1 cellular context compared by ENCODE assay signal in the genomic region with DNA sequence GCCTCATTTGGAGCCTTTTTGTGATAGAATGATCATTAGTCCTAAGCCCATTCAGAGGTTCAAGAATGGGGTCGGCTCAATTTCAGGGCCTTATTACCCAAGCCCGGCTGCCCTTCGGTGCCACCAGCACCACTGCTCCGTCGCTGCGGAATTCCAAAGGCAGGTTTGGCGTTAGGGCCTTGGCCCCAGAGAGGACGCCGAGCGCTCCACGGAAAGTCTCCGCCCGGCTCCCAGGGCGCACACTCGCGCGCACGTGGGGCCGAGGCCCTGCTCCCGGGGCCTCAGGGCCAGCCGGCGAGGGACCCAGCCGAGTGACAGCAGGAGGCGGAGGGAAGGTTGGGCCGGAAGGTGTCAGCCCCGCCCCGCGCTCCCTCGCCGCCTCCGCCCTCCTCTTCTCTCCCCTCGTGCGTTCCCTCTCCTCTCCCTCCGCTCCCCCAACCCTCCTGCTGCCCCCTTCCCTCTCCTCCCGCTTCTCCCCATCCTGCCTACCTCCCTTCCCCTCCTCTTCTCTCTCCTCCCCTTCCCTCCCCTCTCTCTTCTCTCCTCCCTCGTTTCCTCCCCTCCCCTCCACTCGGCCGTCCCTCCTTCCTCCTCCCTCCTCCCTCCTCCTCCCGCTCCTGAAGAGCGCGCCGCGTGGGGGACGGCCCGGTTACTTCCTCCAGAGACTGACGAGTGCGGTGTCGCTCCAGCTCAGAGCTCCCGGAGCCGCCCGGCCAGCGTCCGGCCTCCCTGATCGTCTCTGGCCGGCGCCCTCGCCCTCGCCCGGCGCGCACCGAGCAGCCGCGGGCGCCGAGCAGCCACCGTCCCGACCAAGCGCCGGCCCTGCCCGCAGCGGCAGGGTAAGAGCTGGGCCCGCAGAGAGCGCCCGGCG.
TF ChIP-seq lines count a peak whose summit lies in the region.

A gene (plus strand): TSS at position 648 of the 871 bp plus-strand sequence. CDS start 4,106 bp downstream, outside the sequence.

TF ChIP-seq in HepG2, 621 proteins besides CTCF, POLR2A, EP300 and RAD21 (continued from another document and continues in another):
- TF ChIP-seq HOXA7 (CRISPR knock-in tag; IDR thresholded peaks at IDR 0.05) (no peak), ARHGAP35 (CRISPR knock-in tag; IDR thresholded peaks at IDR 0.05; ENCODE audit: borderline replicate concordance) (0 out of 2 replicates have a peak, but pooled peaks have one; percentile 36), ZNF510 (CRISPR knock-in tag; IDR thresholded peaks at IDR 0.05; ENCODE audit: low read depth) (0 out of 2 replicates have a peak, but pooled peaks have one; percentile 61), ELF3 (CRISPR knock-in tag; IDR thresholded peaks at IDR 0.05) (peak; percentile 83), ZNF543 (CRISPR knock-in tag; IDR thresholded peaks at IDR 0.05) (peak; percentile 86; the same call in 1 of the 2 replicates), SRF (IDR thresholded peaks at IDR 0.05; ENCODE audit: low read depth, low read length) (no peak), HIVEP1 (CRISPR knock-in tag; IDR thresholded peaks at IDR 0.05) (peak; percentile 77; the same call in 1 of the 2 replicates), POLR2AphosphoS5 (IDR thresholded peaks at IDR 0.05; ENCODE audit: low read depth, low read length) (peak; percentile 94), ZMYM4 (CRISPR knock-in tag; IDR thresholded peaks at IDR 0.05) (peak; percentile 91), ZBTB38 (CRISPR knock-in tag; IDR thresholded peaks at IDR 0.05) (peak; percentile 95; the same call in 1 of the 2 replicates), RCOR2 (CRISPR knock-in tag; IDR thresholded peaks at IDR 0.05) (no peak), MED1 (CRISPR knock-in tag; IDR thresholded peaks at IDR 0.05) (0 out of 2 replicates have a peak, but pooled peaks have one; percentile 49), KLF15 (CRISPR knock-in tag; IDR thresholded peaks at IDR 0.05; ENCODE audit: borderline replicate concordance) (peak; percentile 80; the same call in 1 of the 2 replicates), SP1 (IDR thresholded peaks at IDR 0.05) (no peak), SP1 (CRISPR knock-in tag; IDR thresholded peaks at IDR 0.05) (peak; percentile 77), KLF13 (CRISPR knock-in tag; IDR thresholded peaks at IDR 0.05) (no peak), NR2F6 (IDR thresholded peaks at IDR 0.05) (no peak), NR2F6 (CRISPR knock-in tag; IDR thresholded peaks at IDR 0.05) (0 out of 2 replicates have a peak, but pooled peaks have one; percentile 17), ETV6 (CRISPR knock-in tag; conservative IDR thresholded peaks at IDR 0.05) (0 out of 2 replicates have a peak, but pooled peaks have one; percentile 18), FLYWCH1 (CRISPR knock-in tag; IDR thresholded peaks at IDR 0.05) (no peak), REXO4 (CRISPR knock-in tag; IDR thresholded peaks at IDR 0.05; ENCODE audit: borderline replicate concordance) (no peak), ESRRA (CRISPR knock-in tag; IDR thresholded peaks at IDR 0.05; ENCODE audit: low read depth) (peak; percentile 65; the same call in 1 of the 2 replicates), NFKBIZ (CRISPR knock-in tag; IDR thresholded peaks at IDR 0.05) (peak; percentile 81; the same call in 1 of the 2 replicates), ZNF660 (CRISPR knock-in tag; IDR thresholded peaks at IDR 0.05; ENCODE audit: borderline replicate concordance, low read depth) (no peak; the same call in 1 of the 2 replicates), CC2D1A (CRISPR knock-in tag; IDR thresholded peaks at IDR 0.05) (no peak), ASH2L (IDR thresholded peaks at IDR 0.05; ENCODE audit: insufficient read length, low read depth, low read length) (peak; percentile 20), ZNF619 (CRISPR knock-in tag; IDR thresholded peaks at IDR 0.05) (no peak; the same call in 1 of the 2 replicates)
- TF ChIP-seq, protein P1, sequence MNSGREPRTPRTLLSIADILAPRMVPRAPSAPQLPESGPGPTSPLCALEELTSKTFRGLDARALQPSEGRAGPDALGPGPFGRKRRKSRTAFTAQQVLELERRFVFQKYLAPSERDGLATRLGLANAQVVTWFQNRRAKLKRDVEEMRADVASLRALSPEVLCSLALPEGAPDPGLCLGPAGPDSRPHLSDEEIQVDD (CRISPR knock-in tag; IDR thresholded peaks at IDR 0.05; ENCODE audit: borderline replicate concordance): peak; percentile 72; the same call in 1 of the 2 replicates
- TF ChIP-seq, protein P2, sequence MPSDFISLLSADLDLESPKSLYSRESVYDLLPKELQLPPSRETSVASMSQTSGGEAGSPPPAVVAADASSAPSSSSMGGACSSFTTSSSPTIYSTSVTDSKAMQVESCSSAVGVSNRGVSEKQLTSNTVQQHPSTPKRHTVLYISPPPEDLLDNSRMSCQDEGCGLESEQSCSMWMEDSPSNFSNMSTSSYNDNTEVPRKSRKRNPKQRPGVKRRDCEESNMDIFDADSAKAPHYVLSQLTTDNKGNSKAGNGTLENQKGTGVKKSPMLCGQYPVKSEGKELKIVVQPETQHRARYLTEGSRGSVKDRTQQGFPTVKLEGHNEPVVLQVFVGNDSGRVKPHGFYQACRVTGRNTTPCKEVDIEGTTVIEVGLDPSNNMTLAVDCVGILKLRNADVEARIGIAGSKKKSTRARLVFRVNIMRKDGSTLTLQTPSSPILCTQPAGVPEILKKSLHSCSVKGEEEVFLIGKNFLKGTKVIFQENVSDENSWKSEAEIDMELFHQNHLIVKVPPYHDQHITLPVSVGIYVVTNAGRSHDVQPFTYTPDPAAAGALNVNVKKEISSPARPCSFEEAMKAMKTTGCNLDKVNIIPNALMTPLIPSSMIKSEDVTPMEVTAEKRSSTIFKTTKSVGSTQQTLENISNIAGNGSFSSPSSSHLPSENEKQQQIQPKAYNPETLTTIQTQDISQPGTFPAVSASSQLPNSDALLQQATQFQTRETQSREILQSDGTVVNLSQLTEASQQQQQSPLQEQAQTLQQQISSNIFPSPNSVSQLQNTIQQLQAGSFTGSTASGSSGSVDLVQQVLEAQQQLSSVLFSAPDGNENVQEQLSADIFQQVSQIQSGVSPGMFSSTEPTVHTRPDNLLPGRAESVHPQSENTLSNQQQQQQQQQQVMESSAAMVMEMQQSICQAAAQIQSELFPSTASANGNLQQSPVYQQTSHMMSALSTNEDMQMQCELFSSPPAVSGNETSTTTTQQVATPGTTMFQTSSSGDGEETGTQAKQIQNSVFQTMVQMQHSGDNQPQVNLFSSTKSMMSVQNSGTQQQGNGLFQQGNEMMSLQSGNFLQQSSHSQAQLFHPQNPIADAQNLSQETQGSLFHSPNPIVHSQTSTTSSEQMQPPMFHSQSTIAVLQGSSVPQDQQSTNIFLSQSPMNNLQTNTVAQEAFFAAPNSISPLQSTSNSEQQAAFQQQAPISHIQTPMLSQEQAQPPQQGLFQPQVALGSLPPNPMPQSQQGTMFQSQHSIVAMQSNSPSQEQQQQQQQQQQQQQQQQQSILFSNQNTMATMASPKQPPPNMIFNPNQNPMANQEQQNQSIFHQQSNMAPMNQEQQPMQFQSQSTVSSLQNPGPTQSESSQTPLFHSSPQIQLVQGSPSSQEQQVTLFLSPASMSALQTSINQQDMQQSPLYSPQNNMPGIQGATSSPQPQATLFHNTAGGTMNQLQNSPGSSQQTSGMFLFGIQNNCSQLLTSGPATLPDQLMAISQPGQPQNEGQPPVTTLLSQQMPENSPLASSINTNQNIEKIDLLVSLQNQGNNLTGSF (CRISPR knock-in tag; IDR thresholded peaks at IDR 0.05): no peak
- TF ChIP-seq, protein P3, sequence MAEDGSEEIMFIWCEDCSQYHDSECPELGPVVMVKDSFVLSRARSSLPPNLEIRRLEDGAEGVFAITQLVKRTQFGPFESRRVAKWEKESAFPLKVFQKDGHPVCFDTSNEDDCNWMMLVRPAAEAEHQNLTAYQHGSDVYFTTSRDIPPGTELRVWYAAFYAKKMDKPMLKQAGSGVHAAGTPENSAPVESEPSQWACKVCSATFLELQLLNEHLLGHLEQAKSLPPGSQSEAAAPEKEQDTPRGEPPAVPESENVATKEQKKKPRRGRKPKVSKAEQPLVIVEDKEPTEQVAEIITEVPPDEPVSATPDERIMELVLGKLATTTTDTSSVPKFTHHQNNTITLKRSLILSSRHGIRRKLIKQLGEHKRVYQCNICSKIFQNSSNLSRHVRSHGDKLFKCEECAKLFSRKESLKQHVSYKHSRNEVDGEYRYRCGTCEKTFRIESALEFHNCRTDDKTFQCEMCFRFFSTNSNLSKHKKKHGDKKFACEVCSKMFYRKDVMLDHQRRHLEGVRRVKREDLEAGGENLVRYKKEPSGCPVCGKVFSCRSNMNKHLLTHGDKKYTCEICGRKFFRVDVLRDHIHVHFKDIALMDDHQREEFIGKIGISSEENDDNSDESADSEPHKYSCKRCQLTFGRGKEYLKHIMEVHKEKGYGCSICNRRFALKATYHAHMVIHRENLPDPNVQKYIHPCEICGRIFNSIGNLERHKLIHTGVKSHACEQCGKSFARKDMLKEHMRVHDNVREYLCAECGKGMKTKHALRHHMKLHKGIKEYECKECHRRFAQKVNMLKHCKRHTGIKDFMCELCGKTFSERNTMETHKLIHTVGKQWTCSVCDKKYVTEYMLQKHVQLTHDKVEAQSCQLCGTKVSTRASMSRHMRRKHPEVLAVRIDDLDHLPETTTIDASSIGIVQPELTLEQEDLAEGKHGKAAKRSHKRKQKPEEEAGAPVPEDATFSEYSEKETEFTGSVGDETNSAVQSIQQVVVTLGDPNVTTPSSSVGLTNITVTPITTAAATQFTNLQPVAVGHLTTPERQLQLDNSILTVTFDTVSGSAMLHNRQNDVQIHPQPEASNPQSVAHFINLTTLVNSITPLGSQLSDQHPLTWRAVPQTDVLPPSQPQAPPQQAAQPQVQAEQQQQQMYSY (CRISPR knock-in tag; IDR thresholded peaks at IDR 0.05): no peak
- TF ChIP-seq, protein P4, sequence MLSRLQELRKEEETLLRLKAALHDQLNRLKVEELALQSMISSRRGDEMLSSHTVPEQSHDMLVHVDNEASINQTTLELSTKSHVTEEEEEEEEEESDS (CRISPR knock-in tag; IDR thresholded peaks at IDR 0.05; ENCODE audit: borderline replicate concordance): peak; percentile 39; the same call in 1 of the 2 replicates
- TF ChIP-seq, protein P5, sequence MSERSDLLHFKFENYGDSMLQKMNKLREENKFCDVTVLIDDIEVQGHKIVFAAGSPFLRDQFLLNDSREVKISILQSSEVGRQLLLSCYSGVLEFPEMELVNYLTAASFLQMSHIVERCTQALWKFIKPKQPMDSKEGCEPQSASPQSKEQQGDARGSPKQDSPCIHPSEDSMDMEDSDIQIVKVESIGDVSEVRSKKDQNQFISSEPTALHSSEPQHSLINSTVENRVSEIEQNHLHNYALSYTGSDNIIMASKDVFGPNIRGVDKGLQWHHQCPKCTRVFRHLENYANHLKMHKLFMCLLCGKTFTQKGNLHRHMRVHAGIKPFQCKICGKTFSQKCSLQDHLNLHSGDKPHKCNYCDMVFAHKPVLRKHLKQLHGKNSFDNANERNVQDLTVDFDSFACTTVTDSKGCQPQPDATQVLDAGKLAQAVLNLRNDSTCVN (CRISPR knock-in tag; IDR thresholded peaks at IDR 0.05; ENCODE audit: borderline replicate concordance): peak; percentile 59; the same call in 1 of the 2 replicates
- TF ChIP-seq, protein P6, sequence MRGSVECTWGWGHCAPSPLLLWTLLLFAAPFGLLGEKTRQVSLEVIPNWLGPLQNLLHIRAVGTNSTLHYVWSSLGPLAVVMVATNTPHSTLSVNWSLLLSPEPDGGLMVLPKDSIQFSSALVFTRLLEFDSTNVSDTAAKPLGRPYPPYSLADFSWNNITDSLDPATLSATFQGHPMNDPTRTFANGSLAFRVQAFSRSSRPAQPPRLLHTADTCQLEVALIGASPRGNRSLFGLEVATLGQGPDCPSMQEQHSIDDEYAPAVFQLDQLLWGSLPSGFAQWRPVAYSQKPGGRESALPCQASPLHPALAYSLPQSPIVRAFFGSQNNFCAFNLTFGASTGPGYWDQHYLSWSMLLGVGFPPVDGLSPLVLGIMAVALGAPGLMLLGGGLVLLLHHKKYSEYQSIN (CRISPR knock-in tag; IDR thresholded peaks at IDR 0.05; ENCODE audit: borderline replicate concordance): no peak
- TF ChIP-seq, protein P7, sequence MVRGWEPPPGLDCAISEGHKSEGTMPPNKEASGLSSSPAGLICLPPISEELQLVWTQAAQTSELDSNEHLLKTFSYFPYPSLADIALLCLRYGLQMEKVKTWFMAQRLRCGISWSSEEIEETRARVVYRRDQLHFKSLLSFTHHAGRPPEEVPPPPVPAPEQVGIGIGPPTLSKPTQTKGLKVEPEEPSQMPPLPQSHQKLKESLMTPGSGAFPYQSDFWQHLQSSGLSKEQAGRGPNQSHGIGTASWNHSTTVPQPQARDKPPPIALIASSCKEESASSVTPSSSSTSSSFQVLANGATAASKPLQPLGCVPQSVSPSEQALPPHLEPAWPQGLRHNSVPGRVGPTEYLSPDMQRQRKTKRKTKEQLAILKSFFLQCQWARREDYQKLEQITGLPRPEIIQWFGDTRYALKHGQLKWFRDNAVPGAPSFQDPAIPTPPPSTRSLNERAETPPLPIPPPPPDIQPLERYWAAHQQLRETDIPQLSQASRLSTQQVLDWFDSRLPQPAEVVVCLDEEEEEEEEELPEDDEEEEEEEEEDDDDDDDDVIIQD (CRISPR knock-in tag; IDR thresholded peaks at IDR 0.05; ENCODE audit: low read depth): peak; percentile 13; the same call in 1 of the 2 replicates
- TF ChIP-seq, protein P8, sequence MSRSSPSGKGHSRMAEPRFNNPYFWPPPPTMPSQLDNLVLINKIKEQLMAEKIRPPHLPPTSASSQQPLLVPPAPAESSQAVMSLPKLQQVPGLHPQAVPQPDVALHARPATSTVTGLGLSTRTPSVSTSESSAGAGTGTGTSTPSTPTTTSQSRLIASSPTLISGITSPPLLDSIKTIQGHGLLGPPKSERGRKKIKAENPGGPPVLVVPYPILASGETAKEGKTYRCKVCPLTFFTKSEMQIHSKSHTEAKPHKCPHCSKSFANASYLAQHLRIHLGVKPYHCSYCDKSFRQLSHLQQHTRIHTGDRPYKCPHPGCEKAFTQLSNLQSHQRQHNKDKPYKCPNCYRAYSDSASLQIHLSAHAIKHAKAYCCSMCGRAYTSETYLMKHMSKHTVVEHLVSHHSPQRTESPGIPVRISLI (CRISPR knock-in tag; IDR thresholded peaks at IDR 0.05; ENCODE audit: borderline replicate concordance): peak; percentile 25; the same call in 1 of the 2 replicates
- TF ChIP-seq, protein P9, sequence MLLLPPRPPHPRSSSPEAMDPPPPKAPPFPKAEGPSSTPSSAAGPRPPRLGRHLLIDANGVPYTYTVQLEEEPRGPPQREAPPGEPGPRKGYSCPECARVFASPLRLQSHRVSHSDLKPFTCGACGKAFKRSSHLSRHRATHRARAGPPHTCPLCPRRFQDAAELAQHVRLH (CRISPR knock-in tag; IDR thresholded peaks at IDR 0.05; ENCODE audit: borderline replicate concordance, low read depth): peak; percentile 85
- TF ChIP-seq, protein P10, sequence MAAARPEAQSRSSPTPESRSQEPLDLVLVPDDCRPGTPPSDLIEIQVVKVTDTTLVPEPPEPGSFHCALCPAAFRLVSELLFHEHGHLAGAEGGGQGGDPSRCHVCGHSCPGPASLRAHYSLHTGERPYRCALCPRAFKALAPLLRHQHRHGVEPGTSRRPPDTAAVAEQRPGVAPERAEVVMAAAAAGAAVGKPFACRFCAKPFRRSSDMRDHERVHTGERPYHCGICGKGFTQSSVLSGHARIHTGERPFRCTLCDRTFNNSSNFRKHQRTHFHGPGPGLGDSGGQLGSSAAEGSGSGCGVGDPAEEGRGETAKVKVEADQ (CRISPR knock-in tag; IDR thresholded peaks at IDR 0.05; ENCODE audit: borderline replicate concordance): peak; percentile 51; the same call in 1 of the 2 replicates
- TF ChIP-seq, protein P11, sequence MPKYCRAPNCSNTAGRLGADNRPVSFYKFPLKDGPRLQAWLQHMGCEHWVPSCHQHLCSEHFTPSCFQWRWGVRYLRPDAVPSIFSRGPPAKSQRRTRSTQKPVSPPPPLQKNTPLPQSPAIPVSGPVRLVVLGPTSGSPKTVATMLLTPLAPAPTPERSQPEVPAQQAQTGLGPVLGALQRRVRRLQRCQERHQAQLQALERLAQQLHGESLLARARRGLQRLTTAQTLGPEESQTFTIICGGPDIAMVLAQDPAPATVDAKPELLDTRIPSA (CRISPR knock-in tag; IDR thresholded peaks at IDR 0.05; ENCODE audit: borderline replicate concordance): no peak; the same call in 1 of the 2 replicates
